ENCODE assay signal across 30 cellular contexts in genomic region chr16:66014221-66014620, GRCh38.
"Had no signal": no experiment of that assay in that cellular context is flagged by ENCODE, and none has a peak within 500 bp of the region (broad histone marks: within the 10 kb centered on the region; RNA-seq: fewer than 3 reads in every experiment).

No MANE protein-coding gene starts in this region.

- H3K4me2 ChIP-seq: neural progenitor cell, smooth muscle cell had no signal

- H2AFZ ChIP-seq: neural progenitor cell had no signal

- H3K27ac ChIP-seq: left lung, lower lobe of right lung, neural progenitor cell, neutrophil, ovary, right atrium auricular region, right lobe of liver, stomach, testis, thyroid gland, transverse colon, upper lobe of left lung, vagina had no signal

- H3K4me3 ChIP-seq: left lung, lower lobe of right lung, neural progenitor cell, ovary, right atrium auricular region, right lobe of liver, smooth muscle cell, stomach, testis, thyroid gland, transverse colon, upper lobe of left lung, vagina had no signal

- H3K36me3 Mint-ChIP-seq: immature natural killer cell; mesothelial cell of epicardium; naive B cell; natural killer cell; stimulated activated memory B cell treated with anti-CD40 and anti-IgM and Interleukin-4, amounts not matched to agents 10 μg/mL and 1 μg/mL and 100 μg/mL, for 72 hours had no signal

- H3K9ac ChIP-seq: neural progenitor cell had no signal

- H3K27me3 Mint-ChIP-seq: stimulated activated memory B cell treated with anti-CD40 and anti-IgM and Interleukin-4, amounts not matched to agents 10 μg/mL and 1 μg/mL and 100 μg/mL, for 72 hours had no signal

- H3K9me3 Mint-ChIP-seq: mesothelial cell of epicardium; natural killer cell; stimulated activated memory B cell treated with anti-CD40 and anti-IgM and Interleukin-4, amounts not matched to agents 10 μg/mL and 1 μg/mL and 100 μg/mL, for 72 hours had no signal

- H3K4me1 Mint-ChIP-seq: immature natural killer cell; mesothelial cell of epicardium; naive B cell; natural killer cell; nephron progenitor cell; neural progenitor cell; stimulated activated memory B cell treated with anti-CD40 and anti-IgM and Interleukin-4, amounts not matched to agents 10 μg/mL and 1 μg/mL and 100 μg/mL, for 72 hours had no signal

- DNase-seq: immature natural killer cell; kidney; left colon; left lung; lower lobe of right lung; mesendoderm; naive B cell; natural killer cell; nephron progenitor cell; occipital lobe; ovary; right lobe of liver; stimulated activated CD4-positive, alpha-beta T cell treated with anti-CD3 and anti-CD28 coated beads, Interleukin-1b, Interleukin-23, amount 100 ng/mL, for 48 hours; stimulated activated CD4-positive, alpha-beta T cell treated with anti-CD3 and anti-CD28 coated beads, Interleukin-2, amount 100 ng/mL, for 48 hours; stimulated activated CD4-positive, alpha-beta T cell treated with anti-CD3 and anti-CD28 coated beads, Interleukin-4, amount 100 ng/mL, for 4 hours; stimulated activated CD8-positive, alpha-beta memory T cell treated with anti-CD3 and anti-CD28 coated beads, Interleukin-4, amount 100 ng/mL, for 48 hours; stimulated activated naive CD8-positive, alpha-beta T cell treated with anti-CD3 and anti-CD28 coated beads, Interleukin-15, Interleukin-2, amounts not matched to agents 100 U/mL and 50 U/mL, for 24 hours; stomach; testis; thyroid gland; transverse colon; upper lobe of left lung had no signal

- H3K36me3 ChIP-seq: left lung, lower lobe of right lung, neural progenitor cell, neutrophil, ovary, right atrium auricular region, right lobe of liver, stomach, thyroid gland, transverse colon, upper lobe of left lung, vagina had no signal

- H3K9me3 ChIP-seq: left lung, lower lobe of right lung, neutrophil, ovary, right atrium auricular region, right lobe of liver, stomach, testis, thyroid gland, transverse colon, upper lobe of left lung, vagina had no signal

- H3K27ac Mint-ChIP-seq: mesothelial cell of epicardium; naive B cell; natural killer cell; nephron progenitor cell; neural progenitor cell; progenitor cell of endocrine pancreas; stimulated activated memory B cell treated with anti-CD40 and anti-IgM and Interleukin-4, amounts not matched to agents 10 μg/mL and 1 μg/mL and 100 μg/mL, for 72 hours had no signal

- H3K4me3 Mint-ChIP-seq: immature natural killer cell; mesothelial cell of epicardium; naive B cell; natural killer cell; nephron progenitor cell; neural progenitor cell; stimulated activated memory B cell treated with anti-CD40 and anti-IgM and Interleukin-4, amounts not matched to agents 10 μg/mL and 1 μg/mL and 100 μg/mL, for 72 hours had no signal

- H3K27me3 ChIP-seq: left lung, neural progenitor cell, ovary, right atrium auricular region, right lobe of liver, stomach, testis, thyroid gland, transverse colon, upper lobe of left lung, vagina had no signal

- H3K4me1 ChIP-seq: left lung, lower lobe of right lung, neural progenitor cell, right atrium auricular region, right lobe of liver, stomach, testis, thyroid gland, transverse colon, upper lobe of left lung, vagina had no signal

- ATAC-seq: left colon; left lung; lower lobe of right lung; natural killer cell; right lobe of liver; stimulated activated memory B cell treated with anti-CD40 and anti-IgM and Interleukin-4, amounts not matched to agents 10 μg/mL and 1 μg/mL and 100 μg/mL, for 72 hours; stimulated activated naive CD8-positive, alpha-beta T cell treated with anti-CD3 and anti-CD28 coated beads, Interleukin-15, Interleukin-2, amounts not matched to agents 100 U/mL and 50 U/mL, for 24 hours had no signal
